ENCODE assay signal across 10 cellular contexts in genomic region chr10:5809541-5810154, GRCh38. TPM values are rescaled to one million over a fixed set of nuclear protein-coding genes. Genes with fewer than 3 reads are reported as not detected.
A peak's percentile ranks its signal among the peaks of the same experiment; 100 is the strongest.
DNase-seq lines count a peak whose midpoint lies in the region; ATAC-seq, FAIRE-seq and TF ChIP-seq lines count a peak whose summit lies in the region.
"Had no signal": no experiment of that assay in that cellular context is flagged by ENCODE, and none has a peak within 500 bp of the region (broad histone marks: within the 10 kb centered on the region; RNA-seq: fewer than 3 reads in every experiment).

No MANE protein-coding gene starts in this region.

- H3K9ac ChIP-seq in HepG2 (ENCODE audit: insufficient read depth, low read depth, low read length) = peak overlapping the region; percentile 23

- peak in 1 of 2 experiments; percentile 36; a peak in 1 of 4 replicates for TF ChIP-seq POLR2A in HepG2 (IDR thresholded peaks at IDR 0.05; ENCODE audit: insufficient read depth in 1 of 2, low read depth in 2 of 2, low read length in 2 of 2)

- H3K4me2 ChIP-seq in HepG2 (ENCODE audit: low read depth, low read length) = peak overlapping the region; percentile 90

- H3K36me3 ChIP-seq in cardiac muscle cell = no peaks in the 10 kb centered on the region
- peaks cover 2 to 14% of the 10 kb centered on the region in 2 experiments; a peak in 3 of 5 replicates for H3K36me3 ChIP-seq in HepG2 (replicated peaks in 1 of 2; ENCODE audit: control insufficient read depth in 1 of 2, insufficient read depth in 2 of 2, low read length in 2 of 2)

- ATAC-seq in Right ventricle myocardium inferior = no peak
- no peak for ATAC-seq in HepG2

- no peak overlapping the region for H2AFZ ChIP-seq in HepG2 (ENCODE audit: low read length)

- H3K9me3 Mint-ChIP-seq in activated naive CD8-positive, alpha-beta T cell (ENCODE audit: low read depth) = no peaks in the 10 kb centered on the region

- TF ChIP-seq CTCF in cardiac muscle cell (IDR thresholded peaks at IDR 0.05; ENCODE audit: low read depth, low read length) (no peak), HepG2 (CRISPR knock-in tag; IDR thresholded peaks at IDR 0.05) (no peak)

- TF ChIP-seq RAD21 in HepG2 (CRISPR knock-in tag; IDR thresholded peaks at IDR 0.05) = no peak

- WGBS in HepG2 (ENCODE audit: low lambda C conversion rate) = 10% methylated on average over 3 of the region's 3 CpGs

- CTCF ChIA-PET in HepG2 (lab: Yijun Ruan, JAX; ENCODE audit: low intra/inter-chr PET ratio, low total read pairs) = no interaction called here

- H3K27me3 Mint-ChIP-seq in activated naive CD8-positive, alpha-beta T cell = no peaks in the 10 kb centered on the region

- no peak for FAIRE-seq in HepG2 (lab: Jason Lieb, UNC)
- FAIRE-seq: D721Med had no signal

- H3K36me3 Mint-ChIP-seq in activated naive CD8-positive, alpha-beta T cell = peaks cover 15% of the 10 kb centered on the region

- DNase-seq in cardiac muscle cell (ENCODE audit: low read depth in 1 of 2, low spot score in 1 of 2) (no peak), Right ventricle myocardium inferior (ENCODE audit: missing footprints) (no peak), HepG2 (ENCODE audit: low spot score) (peak; percentile 29), RPMI8226 (no peak), NCI-H1436 (lab: John Stamatoyannopoulos, UW) (no peak), A172 (ENCODE audit: low spot score) (no peak), Ammon's horn (ENCODE audit: low spot score) (no peak)
- DNase-seq: activated effector memory CD4-positive, alpha-beta T cell treated with anti-CD3 and anti-CD28 coated beads, Interleukin-2, amount 50 U/mL, for 16 hours had no signal

- peaks cover 84% of the 10 kb centered on the region for H3K79me2 ChIP-seq in HepG2 (ENCODE audit: insufficient read depth, low read length)

- H4K20me1 ChIP-seq in HepG2 (ENCODE audit: insufficient read depth, low read length) = peaks cover 80% of the 10 kb centered on the region

- H3K27ac Mint-ChIP-seq in activated naive CD8-positive, alpha-beta T cell = peak overlapping the region; percentile 81

- peaks cover 64% of the 10 kb centered on the region for H3K4me1 Mint-ChIP-seq in activated naive CD8-positive, alpha-beta T cell (ENCODE audit: low read depth)

- H3K4me3 Mint-ChIP-seq in activated naive CD8-positive, alpha-beta T cell = peak overlapping the region; percentile 97

- H3K4me1 ChIP-seq in cardiac muscle cell (ENCODE audit: low read depth) (peaks cover 51% of the 10 kb centered on the region), HepG2 (ENCODE audit: insufficient read depth, low read length) (peaks cover 72% of the 10 kb centered on the region)

- no peak for TF ChIP-seq EP300 in HepG2 (IDR thresholded peaks at IDR 0.05; ENCODE audit: low read depth in 2 of 2, low read length in 2 of 2)
- TF ChIP-seq EP300 in HepG2 (CRISPR knock-in tag; IDR thresholded peaks at IDR 0.05; ENCODE audit: borderline replicate concordance) = no peak

- no peak overlapping the region for H3K4me3 ChIP-seq in cardiac muscle cell
- H3K4me3 ChIP-seq in HepG2 (replicated peaks in 1 of 3; ENCODE audit: insufficient read depth in 1 of 3, low read depth in 2 of 3, low read length in 3 of 3) = peak overlapping the region; percentile 28 to 100 (median 97); a peak in 5 of 6 replicates

- BruUV-seq in HepG2 (replicated peaks; lab: Mats Ljungman, UMichigan) = no TSS peak

- H3K9me3 ChIP-seq in cardiac muscle cell (ENCODE audit: low read depth) (no peaks in the 10 kb centered on the region), HepG2 (ENCODE audit: low read length) (no peaks in the 10 kb centered on the region)

- H3K27me3 ChIP-seq in cardiac muscle cell = no peaks in the 10 kb centered on the region
- H3K27me3 ChIP-seq in HepG2 (ENCODE audit: control insufficient read depth in 1 of 2, insufficient read depth in 2 of 2, low read length in 2 of 2) = peaks cover 0 to 3% of the 10 kb centered on the region in 2 experiments; a peak in 1 of 5 replicates

- intact Hi-C loops in Right ventricle myocardium inferior (cut with DNase I) (loop anchor here (5.0 kb wide), 1 partner anchor 78 kb away; the partner anchor contains the start of gene ANKRD16), HepG2 (cut with micrococcal nuclease; ENCODE audit: unreplicated experiment) (loop anchor here (1.0 to 5.0 kb wide), 2 partner anchors 64 to 78 kb away; partner anchors contain the start of gene ANKRD16)

- POLR2A ChIA-PET in HepG2 (lab: Yijun Ruan, JAX) = interaction anchor here (0.6 to 2.2 kb wide), 5 partner anchors 8 to 80 kb away, joined by 3 to 8 read pairs (median 4); partner anchors contain the start of genes ANKRD16 and FBH1

- peak overlapping the region; percentile 54 for H3K27ac ChIP-seq in cardiac muscle cell
- H3K27ac ChIP-seq in HepG2 (ENCODE audit: extremely low read length, insufficient read depth, low read length) = peak overlapping the region; percentile 24

- in situ Hi-C loops in HepG2 (cut with HindIII; ENCODE audit: extremely low pct_ligation_motif_present, low pct_unique_long_range_greater_than_20kb) = loop anchor here (10.0 kb wide), 1 partner anchor 65 kb away; no protein-coding TSS in a partner anchor

TF ChIP-seq in HepG2, 621 proteins besides CTCF, POLR2A, EP300 and RAD21:
- TF ChIP-seq ONECUT2 (CRISPR knock-in tag; IDR thresholded peaks at IDR 0.05) (peak; percentile 39; the same call in 1 of the 2 replicates), CCDC6 (CRISPR knock-in tag; IDR thresholded peaks at IDR 0.05) (0 out of 2 replicates have a peak, but pooled peaks have one; percentile 32), ASH2L (IDR thresholded peaks at IDR 0.05; ENCODE audit: insufficient read length, low read depth, low read length) (peak; percentile 49), FOXA3 (CRISPR knock-in tag; IDR thresholded peaks at IDR 0.05) (peak; percentile 37; the same call in 1 of the 2 replicates), JDP2 (CRISPR knock-in tag; IDR thresholded peaks at IDR 0.05; ENCODE audit: borderline replicate concordance) (no peak), ZBTB43 (CRISPR knock-in tag; conservative IDR thresholded peaks at IDR 0.05) (peak; percentile 95), PCBP1 (IDR thresholded peaks at IDR 0.05; ENCODE audit: borderline replicate concordance, low read depth, low read length) (no peak), SAP130 (CRISPR knock-in tag; IDR thresholded peaks at IDR 0.05; ENCODE audit: low read depth) (peak; percentile 29), TEF (CRISPR knock-in tag; IDR thresholded peaks at IDR 0.05) (no peak), FOXA1 (IDR thresholded peaks at IDR 0.05) (no peak), FOXA1 (CRISPR knock-in tag; IDR thresholded peaks at IDR 0.05) (peak; percentile 27; the same call in 1 of the 2 replicates), HDAC1 (CRISPR knock-in tag; IDR thresholded peaks at IDR 0.05) (0 out of 2 replicates have a peak, but pooled peaks have one; percentile 9)

RNA-seq across cellular contexts. Expression of gene GDI2, which starts 3.6 kb away (rescaled TPM):
- total RNA-seq in cardiac muscle cell (218 and 234 TPM in 2 replicates), Right ventricle myocardium inferior (101 TPM), HepG2 (2016; rRNA removed; fragmentation: Illumina TruSeq; extraction: Trizol) (477 and 756 TPM in 2 replicates)
- polyA plus RNA-seq in cardiac muscle cell (182 and 230 TPM in 2 replicates), HepG2 (2011; rRNA removed) (118 and 153 TPM in 2 replicates)
- total RNA-seq in HepG2 (2016; cell fraction: cytosol; rRNA removed; fragmentation: Illumina TruSeq; extraction: Trizol; ENCODE audit: low read depth) = 312 and 326 TPM in 2 replicates
- total RNA-seq in HepG2 (2016; cell fraction: insoluble cytoplasmic fraction; rRNA removed; fragmentation: Illumina TruSeq; extraction: Trizol) = 471 and 770 TPM in 2 replicates
- 290 and 338 TPM in 2 replicates for total RNA-seq in HepG2 (2016; cell fraction: membrane; rRNA removed; fragmentation: Illumina TruSeq; extraction: Trizol)
- total RNA-seq in HepG2 (2016; cell fraction: nucleus; rRNA removed; fragmentation: Illumina TruSeq; extraction: Trizol) = 188 and 200 TPM in 2 replicates
- polyA plus RNA-seq in HepG2 (2011; cell fraction: cytosol; rRNA removed) = 141 and 159 TPM in 2 replicates
- 45.6 and 58.6 TPM in 2 replicates for polyA plus RNA-seq in HepG2 (2011; cell fraction: nucleus; rRNA removed)
- polyA plus RNA-seq in HepG2 (2012) = 245 and 302 TPM in 2 replicates
- polyA plus RNA-seq in HepG2 (2016; cell fraction: cytosol; fragmentation: Illumina TruSeq; extraction: Trizol; ENCODE audit: low read depth) = 68.6 and 71.1 TPM in 2 replicates
- polyA plus RNA-seq in HepG2 (2016; cell fraction: insoluble cytoplasmic fraction; fragmentation: Illumina TruSeq; extraction: Trizol; ENCODE audit: low read depth) = 588 and 612 TPM in 2 replicates
- polyA plus RNA-seq in HepG2 (2016; cell fraction: membrane; fragmentation: Illumina TruSeq; extraction: Trizol; ENCODE audit: low read depth) = 141 and 156 TPM in 2 replicates
- 190 and 195 TPM in 2 replicates for polyA plus RNA-seq in HepG2 (2016; cell fraction: nucleus; fragmentation: Illumina TruSeq; extraction: Trizol; ENCODE audit: insufficient read depth, low read depth)
- polyA minus RNA-seq in HepG2 (2011; rRNA and poly(A)+ RNA removed; ENCODE audit: low replicate concordance) = 88.7 and 522 TPM in 2 replicates
- polyA minus RNA-seq in HepG2 (2011; cell fraction: cytosol; rRNA and poly(A)+ RNA removed) = 285 and 334 TPM in 2 replicates
- 112 and 162 TPM in 2 replicates for polyA minus RNA-seq in HepG2 (2011; cell fraction: nucleus; rRNA and poly(A)+ RNA removed)
- total RNA-seq in A172 (2014; rRNA removed; shearing (Covaris generic)) = 447 and 488 TPM in 2 replicates
